26 cellular contexts compared by ENCODE assay signal in the genomic region with DNA sequence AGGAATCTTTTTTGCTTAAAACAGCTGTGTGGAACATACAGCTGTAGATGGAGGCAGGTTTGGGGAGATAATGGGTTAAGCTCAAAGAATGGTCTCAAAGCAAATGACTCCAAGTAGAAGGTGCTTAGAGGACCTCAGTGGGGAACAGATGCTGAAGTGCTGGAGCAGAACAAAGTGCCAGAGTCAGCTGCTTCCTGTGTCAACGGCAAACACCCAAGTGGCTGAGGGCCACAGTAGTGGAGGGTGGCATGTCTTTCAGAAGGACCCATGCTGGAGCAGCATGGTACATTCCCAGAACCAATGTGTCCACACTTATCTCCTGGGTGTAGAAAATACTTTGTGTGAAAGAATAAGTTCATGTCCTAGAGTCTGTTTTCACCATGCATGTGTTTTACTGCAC.
DNase-seq lines count a peak whose midpoint lies in the region; ATAC-seq and TF ChIP-seq lines count a peak whose summit lies in the region.
"Had no signal": no experiment of that assay in that cellular context is flagged by ENCODE, and none has a peak within 500 bp of the region (broad histone marks: within the 10 kb centered on the region; RNA-seq: fewer than 3 reads in every experiment).

No MANE protein-coding gene starts in this region.

- H3K36me3 Mint-ChIP-seq in naive B cell (no peaks in the 10 kb centered on the region), H9 (ENCODE audit: insufficient read depth in 1 of 3, low read depth in 3 of 3) (no peaks in the 10 kb centered on the region)
- H3K36me3 Mint-ChIP-seq: brain; mesothelial cell of epicardium; naive thymus-derived CD4-positive, alpha-beta T cell; T-cell had no signal

- no peak overlapping the region for H2BK5ac ChIP-seq in H9 (ENCODE audit: insufficient read length, low read length)

- no peaks in the 10 kb centered on the region for H3K79me1 ChIP-seq in H9 (ENCODE audit: insufficient read depth, low read depth, low read length, poor library complexity, severe bottlenecking)

- no peak overlapping the region for H3K27ac ChIP-seq in H9 (ENCODE audit: insufficient read length, low read depth, low read length)
- H3K27ac ChIP-seq in transverse colon = no peak overlapping the region
- H3K27ac ChIP-seq: left ventricle myocardium inferior, SJSA1, thoracic aorta had no signal

- H3K36me3 ChIP-seq in transverse colon = no peaks in the 10 kb centered on the region
- H3K36me3 ChIP-seq: left ventricle myocardium inferior, SJSA1, thoracic aorta had no signal

- no peak for TF ChIP-seq EP300 in transverse colon (IDR thresholded peaks at IDR 0.05; ENCODE audit: low read depth)

- H3K14ac ChIP-seq in H9 (ENCODE audit: insufficient read depth, low read length) = no peak overlapping the region

- H3K27me3 Mint-ChIP-seq in naive B cell (no peaks in the 10 kb centered on the region), H9 (ENCODE audit: low read depth) (peaks cover 9% of the 10 kb centered on the region)
- H3K27me3 Mint-ChIP-seq: brain; CD4-positive, alpha-beta T cell had no signal

- no peak overlapping the region for H3K9ac ChIP-seq in H9 (ENCODE audit: extremely low read depth, insufficient read length, low read length)

- H3K9me3 ChIP-seq in H9 (ENCODE audit: control insufficient read depth, low read depth, low read length) (no peaks in the 10 kb centered on the region), transverse colon (no peaks in the 10 kb centered on the region)
- H3K9me3 ChIP-seq: left ventricle myocardium inferior, SJSA1, thoracic aorta had no signal

- no peak overlapping the region for H3K18ac ChIP-seq in H9 (ENCODE audit: insufficient read length, low read depth, low read length)

- H3K4me3 ChIP-seq in transverse colon = no peak overlapping the region
- H3K4me3 ChIP-seq: left ventricle myocardium inferior, SJSA1, thoracic aorta had no signal

- H3K23me2 ChIP-seq in H9 (ENCODE audit: insufficient read length, low read depth, low read length, poor library complexity, severe bottlenecking) = no peaks in the 10 kb centered on the region

- H2AFZ ChIP-seq in H9 (ENCODE audit: low read length) = no peak overlapping the region

- no peaks in the 10 kb centered on the region for H3K79me2 ChIP-seq in H9 (ENCODE audit: insufficient read depth, low read length)

- H2AK5ac ChIP-seq in H9 (ENCODE audit: insufficient read length, low read length) = no peak overlapping the region

- H4K91ac ChIP-seq in H9 (ENCODE audit: insufficient read length, low read depth, low read length) = no peak overlapping the region

- in situ Hi-C loops in ACHN (cut with HindIII; ENCODE audit: low pct_ligation_motif_present, low pct_unique_long_range_greater_than_20kb, low sequenced_read_pairs) (no loop called here), transverse colon (cut with MboI; ENCODE audit: low pct_ligation_motif_present in 1 of 4, low pct_unique_long_range_greater_than_20kb in 1 of 4, low sequenced_read_pairs in 3 of 4) (loop anchor here in 2 of 4 donors (10.0 kb wide), 1 partner anchor 110 kb away; no protein-coding TSS in a partner anchor)

- H3K4me3 Mint-ChIP-seq in naive B cell (no peak overlapping the region), H9 (no peak overlapping the region)
- H3K4me3 Mint-ChIP-seq: activated T-cell treated with anti-CD3 and anti-CD28 coated beads, Interleukin-2, amount 50 U/mL, for 72 hours; brain; CD4-positive, alpha-beta T cell; mesothelial cell of epicardium; naive thymus-derived CD4-positive, alpha-beta T cell; T-cell had no signal

- H2BK15ac ChIP-seq in H9 (ENCODE audit: low read depth, low read length) = no peak overlapping the region

- peak; percentile 72 for DNase-seq in NCI-H510A (lab: John Stamatoyannopoulos, UW)
- DNase-seq in naive B cell = no peak
- no peak for DNase-seq in ACHN
- no peak for DNase-seq in H9
- DNase-seq in transverse colon = no peak
- DNase-seq: activated CD4-positive, alpha-beta T cell treated with anti-CD3 and anti-CD28 coated beads, Interleukin-2, amount 50 U/mL, for 4 hours; activated CD4-positive, CD25-positive, alpha-beta regulatory T cell; activated naive CD4-positive, alpha-beta T cell; activated T-cell treated with anti-CD3 and anti-CD28 coated beads, Interleukin-2, amount 50 U/mL, for 72 hours; CD4-positive, alpha-beta T cell; hippocampal formation; Karpas-422; left ventricle myocardium inferior; MV-4-11; naive thymus-derived CD4-positive, alpha-beta T cell; NCI-H146; occipital lobe; stimulated activated naive CD4-positive, alpha-beta T cell treated with Interleukin-2 at 50 U/mL for 16 hours; T-cell had no signal

- ATAC-seq in GM18505 (IDR thresholded peaks at IDR 0.05; ENCODE audit: unreplicated experiment) (peak; percentile 68), GM21528 (IDR thresholded peaks at IDR 0.05; ENCODE audit: low FRiP score, unreplicated experiment) (peak; percentile 43), naive B cell (ENCODE audit: low read depth in 2 of 2) (peak; percentile 78 to 82), GM19328 (IDR thresholded peaks at IDR 0.05; ENCODE audit: unreplicated experiment) (no peak)
- ATAC-seq: T-cell had no signal

- no peaks in the 10 kb centered on the region for H3K4me1 ChIP-seq in H9 (ENCODE audit: insufficient read depth, low read length)
- no peaks in the 10 kb centered on the region for H3K4me1 ChIP-seq in transverse colon
- H3K4me1 ChIP-seq: left ventricle myocardium inferior, SJSA1 had no signal

- H3K4ac ChIP-seq in H9 (ENCODE audit: low read depth, low read length) = no peak overlapping the region

- no peak overlapping the region for H3T11ph ChIP-seq in H9 (ENCODE audit: low read length)

- no peak overlapping the region for H4K5ac ChIP-seq in H9 (ENCODE audit: insufficient read length, low read depth, low read length)

- H3K27ac Mint-ChIP-seq in naive B cell = peak overlapping the region in 2 of 6 donors; percentile 22 to 78
- H3K27ac Mint-ChIP-seq in H9 = no peak overlapping the region
- H3K27ac Mint-ChIP-seq: activated T-cell treated with anti-CD3 and anti-CD28 coated beads, Interleukin-2, amount 50 U/mL, for 72 hours; brain; CD4-positive, alpha-beta T cell; mesothelial cell of epicardium; naive thymus-derived CD4-positive, alpha-beta T cell; T-cell had no signal

- no peak for TF ChIP-seq POLR2A in GM18505 (IDR thresholded peaks at IDR 0.05; ENCODE audit: borderline replicate concordance, extremely low read depth, insufficient read depth, insufficient read length)
- no peak for TF ChIP-seq POLR2A in transverse colon (IDR thresholded peaks at IDR 0.05)

- no CpG with 5 or more reads among the region's 1 CpG for WGBS in H9 (ENCODE audit: extremely low coverage, insufficient read length, low lambda C conversion rate)
- WGBS in transverse colon (ENCODE audit: low coverage in 1 of 2), 2 donors = 50% methylated on average over 1 of the region's 1 CpG; no CpG with 5 or more reads in 1 of the 2 donors

- H3K27me3 ChIP-seq in H9 (ENCODE audit: insufficient read depth, low read length) = no peaks in the 10 kb centered on the region
- no peaks in the 10 kb centered on the region for H3K27me3 ChIP-seq in transverse colon
- H3K27me3 ChIP-seq: SJSA1 had no signal

- H2BK12ac ChIP-seq in H9 (ENCODE audit: insufficient read length, low read depth, low read length) = no peak overlapping the region

- H3K9me3 Mint-ChIP-seq in naive B cell (no peaks in the 10 kb centered on the region), H9 (no peaks in the 10 kb centered on the region)
- H3K9me3 Mint-ChIP-seq: activated T-cell treated with anti-CD3 and anti-CD28 coated beads, Interleukin-2, amount 50 U/mL, for 72 hours; brain; CD4-positive, alpha-beta T cell; mesothelial cell of epicardium; T-cell had no signal

- no peak overlapping the region for H3K23ac ChIP-seq in H9 (ENCODE audit: insufficient read length, low read depth, low read length)

- no peak overlapping the region for H4K8ac ChIP-seq in H9 (replicated peaks; ENCODE audit: insufficient read length, low read depth, low read length)

- intact Hi-C loops in transverse colon (cut with DNase I; ENCODE audit: low total_unique reads) = no loop called here

- H2BK20ac ChIP-seq in H9 (ENCODE audit: low read depth, low read length, poor library complexity, severe bottlenecking) = no peak overlapping the region

- H3K4me2 ChIP-seq in H9 (ENCODE audit: insufficient read depth, insufficient read length, low read length) = no peak overlapping the region

- no peak overlapping the region for H2BK120ac ChIP-seq in H9 (ENCODE audit: low read depth, low read length, poor library complexity, severe bottlenecking)

- TF ChIP-seq CTCF in H9 (conservative IDR thresholded peaks at IDR 0.05) = no peak
- no peak for TF ChIP-seq CTCF in transverse colon (IDR thresholded peaks at IDR 0.05)

- H3K56ac ChIP-seq in H9 (ENCODE audit: insufficient read length, low read depth, low read length) = no peak overlapping the region

- H3K4me1 Mint-ChIP-seq in naive B cell (peaks cover 4 to 11% (median 10%) of the 10 kb centered on the region in 3 donors), H9 (no peaks in the 10 kb centered on the region)
- H3K4me1 Mint-ChIP-seq: brain; mesothelial cell of epicardium; naive thymus-derived CD4-positive, alpha-beta T cell; T-cell had no signal

- no peaks in the 10 kb centered on the region for H4K20me1 ChIP-seq in H9 (ENCODE audit: control insufficient read depth, insufficient read depth, insufficient read length)
